27 cellular contexts compared by ENCODE assay signal in the genomic region with DNA sequence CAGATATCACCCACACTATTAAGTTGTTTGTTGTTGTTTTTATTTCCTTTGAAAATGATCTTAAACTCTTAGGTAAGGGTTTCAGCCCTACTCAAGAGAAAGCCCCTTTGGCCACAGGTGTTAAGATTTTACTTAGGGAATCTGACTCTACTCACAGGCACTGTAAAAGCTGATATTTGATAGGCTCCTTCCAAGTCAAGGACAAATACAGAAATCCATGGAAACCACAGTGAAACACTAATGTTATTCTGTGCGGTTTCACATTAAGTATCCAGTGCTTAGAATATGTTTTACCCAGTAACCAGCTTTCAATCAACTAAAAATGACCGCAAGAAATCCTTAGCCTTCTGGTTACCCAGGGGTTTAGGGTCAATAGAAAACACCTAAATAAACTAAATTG. TPM values are rescaled to one million over a fixed set of nuclear protein-coding genes. Genes with fewer than 3 reads are reported as not detected.
DNase-seq lines count a peak whose midpoint lies in the region; ATAC-seq, FAIRE-seq and TF ChIP-seq lines count a peak whose summit lies in the region.
"Had no signal": no experiment of that assay in that cellular context is flagged by ENCODE, and none has a peak within 500 bp of the region (broad histone marks: within the 10 kb centered on the region; RNA-seq: fewer than 3 reads in every experiment).

No MANE protein-coding gene starts in this region.

- no peak for ATAC-seq in HG03135 (IDR thresholded peaks at IDR 0.05; ENCODE audit: unreplicated experiment)
- ATAC-seq: CD8-positive, alpha-beta T cell; GM12878; Panc1 had no signal

- TF ChIP-seq CTCF in D721Med (IDR thresholded peaks at IDR 0.05; ENCODE audit: insufficient read depth, missing control alignments) (no peak), HFFc6 (IDR thresholded peaks at IDR 0.05) (no peak), chondrocyte (IDR thresholded peaks at IDR 0.05) (no peak)

- H3K9me3 Mint-ChIP-seq in HFFc6, result no peaks in the 10 kb centered on the region
- no peaks in the 10 kb centered on the region for H3K9me3 Mint-ChIP-seq in chondrocyte (ENCODE audit: low read depth)

- H3K4me3 Mint-ChIP-seq in HFFc6, result no peak overlapping the region
- no peak overlapping the region for H3K4me3 Mint-ChIP-seq in chondrocyte (ENCODE audit: unreplicated experiment)
- H3K4me3 Mint-ChIP-seq: B cell; CD8-positive, alpha-beta T cell; IgD-negative memory B cell had no signal

- no peak for DNase-seq in D721Med (ENCODE audit: insufficient read length, low spot score)
- no peak for DNase-seq in HFFc6
- DNase-seq in chondrocyte (ENCODE audit: low spot score), result no peak
- DNase-seq in renal cortical epithelial cell (ENCODE audit: low read depth), result peak; percentile 15
- DNase-seq in iPS-NIHi7 (ENCODE audit: extremely low spot score), result no peak
- no peak for DNase-seq in kidney glomerular epithelial cell (lab: John Stamatoyannopoulos, UW)
- DNase-seq: Caco-2; CD8-positive, alpha-beta T cell; DMS 273 treated with DMSO at 0.1 percent for 48 hours; DMS79; EL; GDM1; HCEC 1CT; NCI-H1092; NCI-H1436; NCI-H187 treated with DMSO at 0.1 percent for 48 hours; NCI-H2107; NCI-H226; NCI-H510A; NCI-H69; SIG-M5 had no signal

- H3K36me3 Mint-ChIP-seq in HFFc6 (ENCODE audit: low read depth) (peaks cover 27% of the 10 kb centered on the region), chondrocyte (ENCODE audit: low read depth) (no peaks in the 10 kb centered on the region)
- H3K36me3 Mint-ChIP-seq: CD8-positive, alpha-beta T cell; IgD-negative memory B cell had no signal

- H3K27ac Mint-ChIP-seq in HFFc6 (peak overlapping the region; percentile 1; the same call in 1 of the 2 replicates), chondrocyte (ENCODE audit: unreplicated experiment) (peak overlapping the region; percentile 74)
- H3K27ac Mint-ChIP-seq: B cell; CD8-positive, alpha-beta T cell had no signal

- FAIRE-seq in D721Med (lab: Jason Lieb, UNC), result peak; percentile 29
- FAIRE-seq: GM12878, H1 had no signal

- H3K27me3 Mint-ChIP-seq in HFFc6 (ENCODE audit: insufficient read depth) (no peaks in the 10 kb centered on the region), chondrocyte (ENCODE audit: low read depth) (no peaks in the 10 kb centered on the region)
- H3K27me3 Mint-ChIP-seq: B cell, IgD-negative memory B cell had no signal

- H3K4me1 Mint-ChIP-seq in HFFc6 (ENCODE audit: low read depth), result peaks cover 95% of the 10 kb centered on the region
- peaks cover 68% of the 10 kb centered on the region for H3K4me1 Mint-ChIP-seq in chondrocyte (ENCODE audit: low read depth)
- H3K4me1 Mint-ChIP-seq: B cell, IgD-negative memory B cell had no signal

RNA-seq across cellular contexts. Expression of a gene that starts 56.1 kb away (rescaled TPM):
- 100 to 1,000 TPM; 194 to 317 (median 206) TPM for total RNA-seq in HFFc6 (2021; fragmentation: NEBNext Ultra II Directional; extraction: Animal tissue kit (Norgen Biotek cat#: 25700))
- total RNA-seq in chondrocyte (175 to 208 TPM (median 198 TPM) in 3 replicates), renal cortical epithelial cell (106 and 137 TPM in 2 replicates)
- total RNA-seq: B cell had no signal
